Comparison of ENCODE assay signal across 1 cellular context in genomic region chr12:57568838-57569237, GRCh38.
TF ChIP-seq lines count a peak whose summit lies in the region.

No MANE protein-coding gene starts in this region.

TF ChIP-seq in IMR-90, 13 proteins besides CTCF, POLR2A, EP300 and RAD21:
- TF ChIP-seq CEBPB (IDR thresholded peaks at IDR 0.05; ENCODE audit: low read depth, low read length), result no peak
